ENCODE assay signal across 13 cellular contexts in the genomic region with DNA sequence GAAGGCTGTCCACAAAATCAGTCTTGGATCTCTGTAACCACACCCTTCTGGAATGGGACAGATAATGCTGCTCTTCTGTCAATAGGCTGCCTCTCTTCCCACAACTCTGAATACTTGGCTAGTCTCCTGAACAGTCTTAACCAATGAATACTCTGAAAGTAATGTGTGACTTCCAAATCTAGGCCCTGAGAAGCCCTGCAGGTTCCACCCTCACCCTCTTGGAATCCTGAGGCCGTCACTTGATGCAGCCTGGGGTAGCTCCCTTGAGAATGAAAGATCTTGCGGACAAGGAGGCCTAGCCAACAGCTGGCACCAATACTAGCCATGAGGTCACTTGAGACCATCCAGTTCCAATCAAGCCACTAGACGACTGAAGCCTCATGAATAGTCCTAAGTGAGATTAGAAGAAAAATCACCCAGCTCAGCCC.
DNase-seq lines count a peak whose midpoint lies in the region; ATAC-seq and TF ChIP-seq lines count a peak whose summit lies in the region.
"Had no signal": no experiment of that assay in that cellular context is flagged by ENCODE, and none has a peak within 500 bp of the region (broad histone marks: within the 10 kb centered on the region; RNA-seq: fewer than 3 reads in every experiment).

No MANE protein-coding gene starts in this region.

- H3K27me3 ChIP-seq in tibial artery, result no peaks in the 10 kb centered on the region

- peaks cover 38% of the 10 kb centered on the region for H3K4me1 Mint-ChIP-seq in chondrocyte (ENCODE audit: low read depth)
- no peaks in the 10 kb centered on the region for H3K4me1 Mint-ChIP-seq in effector memory CD8-positive, alpha-beta T cell (ENCODE audit: low read depth in 2 of 2)
- H3K4me1 Mint-ChIP-seq: immature natural killer cell had no signal

- H3K4me1 ChIP-seq in tibial artery, result peaks cover 0 to 55% (median 12%) of the 10 kb centered on the region in 4 donors

- H3K4me3 ChIP-seq in lower leg skin (ENCODE audit: low read depth, poor library complexity, severe bottlenecking), result no peak overlapping the region
- no peak overlapping the region for H3K4me3 ChIP-seq in tibial artery

- no peak for ATAC-seq in GM18519 (IDR thresholded peaks at IDR 0.05; ENCODE audit: low FRiP score, unreplicated experiment)
- ATAC-seq in effector memory CD8-positive, alpha-beta T cell (replicated peaks), result no peak

- TF ChIP-seq CTCF in chondrocyte (IDR thresholded peaks at IDR 0.05), result no peak
- TF ChIP-seq CTCF in lower leg skin (IDR thresholded peaks at IDR 0.05), result no peak
- no peak for TF ChIP-seq CTCF in tibial artery (IDR thresholded peaks at IDR 0.05)

- no peak for TF ChIP-seq POLR2A in lower leg skin (IDR thresholded peaks at IDR 0.05)

- 48 to 53% methylated on average over 3 of the region's 3 CpGs for WGBS in lower leg skin, 2 donors

- H3K4me3 Mint-ChIP-seq in chondrocyte (ENCODE audit: unreplicated experiment), result no peak overlapping the region
- no peak overlapping the region for H3K4me3 Mint-ChIP-seq in effector memory CD8-positive, alpha-beta T cell
- H3K4me3 Mint-ChIP-seq: immature natural killer cell; stimulated activated naive CD8-positive, alpha-beta T cell treated with anti-CD3 and anti-CD28 coated beads, Interleukin-15, Interleukin-2, amounts not matched to agents 100 ng/mL and 50 ng/mL, for 24 hours had no signal

- H3K36me3 Mint-ChIP-seq in chondrocyte (ENCODE audit: low read depth), result peaks cover 3% of the 10 kb centered on the region
- H3K36me3 Mint-ChIP-seq in effector memory CD8-positive, alpha-beta T cell (ENCODE audit: insufficient read depth), result peaks cover 17% of the 10 kb centered on the region

- H3K36me3 ChIP-seq in tibial artery, result no peaks in the 10 kb centered on the region

- H3K27ac Mint-ChIP-seq in chondrocyte (ENCODE audit: unreplicated experiment), result peak overlapping the region; percentile 79
- H3K27ac Mint-ChIP-seq in effector memory CD8-positive, alpha-beta T cell, result no peak overlapping the region
- H3K27ac Mint-ChIP-seq: immature natural killer cell; stimulated activated naive CD8-positive, alpha-beta T cell treated with anti-CD3 and anti-CD28 coated beads, Interleukin-15, Interleukin-2, amounts not matched to agents 100 ng/mL and 50 ng/mL, for 24 hours had no signal

- intact Hi-C loops in lower leg skin (cut with DNase I; ENCODE audit: low total_unique reads) (loop anchor here (10.0 kb wide), 1 partner anchor 1095 kb away; no protein-coding TSS in a partner anchor), tibial artery (cut with DNase I; ENCODE audit: low total_unique reads) (no loop called here)

- H3K27ac ChIP-seq in tibial artery, result peak overlapping the region; percentile 39 to 52
- H3K27ac ChIP-seq: epithelial cell of prostate had no signal

- no peaks in the 10 kb centered on the region for H3K9me3 ChIP-seq in tibial artery

- no peaks in the 10 kb centered on the region for H3K9me3 Mint-ChIP-seq in chondrocyte (ENCODE audit: low read depth)
- H3K9me3 Mint-ChIP-seq in effector memory CD8-positive, alpha-beta T cell, result no peaks in the 10 kb centered on the region
- H3K9me3 Mint-ChIP-seq: immature natural killer cell; stimulated activated naive CD8-positive, alpha-beta T cell treated with anti-CD3 and anti-CD28 coated beads, Interleukin-15, Interleukin-2, amounts not matched to agents 100 ng/mL and 50 ng/mL, for 24 hours had no signal

- no peaks in the 10 kb centered on the region for H3K27me3 Mint-ChIP-seq in chondrocyte (ENCODE audit: low read depth)
- no peaks in the 10 kb centered on the region for H3K27me3 Mint-ChIP-seq in effector memory CD8-positive, alpha-beta T cell
- H3K27me3 Mint-ChIP-seq: stimulated activated naive CD8-positive, alpha-beta T cell treated with anti-CD3 and anti-CD28 coated beads, Interleukin-15, Interleukin-2, amounts not matched to agents 100 ng/mL and 50 ng/mL, for 24 hours had no signal

- peak; percentile 89 for DNase-seq in LHCN-M2 (ENCODE audit: low read depth)
- no peak for DNase-seq in chondrocyte (ENCODE audit: low spot score)
- DNase-seq in lower leg skin (ENCODE audit: low spot score in 2 of 2), result peak; percentile 34 to 85
- peak; percentile 57 to 90 for DNase-seq in tibial artery
- DNase-seq in HuH-7 (ENCODE audit: low spot score), result no peak
- no peak for DNase-seq in effector memory CD8-positive, alpha-beta T cell
- DNase-seq: HCEC 1CT, immature natural killer cell, NCI-H510A, T1000 had no signal

Comparison
In these comparisons a context has a peak if more than half of its experiments do, and no peak if none do; other contexts are left out.
1. DNase-seq: peak in LHCN-M2 (single experiment), lower leg skin (2 of 2) and tibial artery (2 of 2); none in chondrocyte (single experiment), HuH-7 (single experiment) and effector memory CD8-positive, alpha-beta T cell (0 of 3).